8 cellular contexts compared by ENCODE assay signal in the genomic region with DNA sequence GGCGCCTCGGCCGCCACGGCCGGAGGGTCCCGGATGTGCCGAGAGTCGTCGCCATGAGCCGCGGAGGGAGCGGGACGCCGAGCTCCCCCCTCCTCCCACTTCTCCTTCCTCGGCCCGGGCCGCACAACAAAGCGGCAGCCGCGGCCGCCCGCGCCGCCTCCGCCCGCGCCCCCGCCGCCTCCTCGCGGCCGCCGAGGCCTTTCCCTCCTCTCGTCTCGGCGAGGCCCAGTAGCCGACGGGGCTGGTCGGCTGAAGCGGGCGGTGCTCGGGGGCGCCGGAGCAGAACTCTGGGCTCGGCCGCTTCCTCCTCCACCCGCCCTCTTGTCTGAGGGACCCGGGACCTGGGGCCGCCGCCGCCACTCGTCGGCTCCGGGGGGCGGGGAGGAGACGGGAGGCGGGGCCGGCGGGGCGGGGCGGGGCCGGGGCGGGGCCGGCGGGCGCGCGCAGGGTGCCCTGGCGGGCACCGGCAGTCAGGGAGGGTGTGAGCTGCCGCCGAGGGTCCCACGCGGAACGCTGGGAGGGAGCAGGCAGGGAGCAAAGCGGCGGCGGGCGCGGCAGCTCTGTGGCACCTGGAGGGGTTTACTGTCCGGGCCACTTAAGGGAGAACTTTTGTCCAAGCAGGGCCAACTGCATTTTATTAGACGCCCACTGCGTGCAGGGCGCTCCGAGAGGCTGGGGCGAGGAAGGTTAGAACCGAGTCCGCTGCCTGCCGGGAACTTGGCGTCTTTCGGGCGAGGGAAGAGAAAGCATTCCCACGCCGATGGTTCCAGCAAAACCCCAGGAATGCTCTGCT. TPM values are rescaled to one million over a fixed set of nuclear protein-coding genes. Genes with fewer than 3 reads are reported as not detected.
DNase-seq lines count a peak whose midpoint lies in the region; ATAC-seq and TF ChIP-seq lines count a peak whose summit lies in the region.

Gene SMURF2 (minus strand): TSS at position 327 of the 793 bp plus-strand sequence. CDS start 427 bp downstream, outside the sequence.

- H3K9me3 Mint-ChIP-seq in Caco-2 (ENCODE audit: unreplicated experiment): no peaks in the 10 kb centered on the region
- H3K9me3 Mint-ChIP-seq in naive thymus-derived CD4-positive, alpha-beta T cell: no peaks in the 10 kb centered on the region
- H3K9me3 Mint-ChIP-seq in stimulated activated memory B cell treated with anti-CD40 and anti-IgM and Interleukin-4, amounts not matched to agents 10 μg/mL and 1 μg/mL and 100 μg/mL, for 72 hours: no peaks in the 10 kb centered on the region

- CTCF ChIA-PET in Caco-2 (lab: Charles Lee): interaction anchor here (1.4 kb wide), 1 partner anchor 112 kb away, joined by 6 read pairs; no protein-coding TSS in a partner anchor
- CTCF ChIA-PET in naive thymus-derived CD4-positive, alpha-beta T cell (lab: Charles Lee): interaction anchor here (0.5 kb wide), 1 partner anchor 73 kb away, joined by 3 read pairs; no protein-coding TSS in a partner anchor

- peak within 1 kb of the TSS; percentile 95 for H3K27ac Mint-ChIP-seq in Caco-2 (ENCODE audit: unreplicated experiment)
- peak within 1 kb of the TSS; percentile 85 to 96 (median 95) for H3K27ac Mint-ChIP-seq in naive thymus-derived CD4-positive, alpha-beta T cell
- H3K27ac Mint-ChIP-seq in stimulated activated memory B cell treated with anti-CD40 and anti-IgM and Interleukin-4, amounts not matched to agents 10 μg/mL and 1 μg/mL and 100 μg/mL, for 72 hours: peak within 1 kb of the TSS; percentile 85

- peaks cover 20% of the 10 kb centered on the region for H3K36me3 Mint-ChIP-seq in Caco-2 (ENCODE audit: insufficient read depth, unreplicated experiment)
- H3K36me3 Mint-ChIP-seq in naive thymus-derived CD4-positive, alpha-beta T cell: peaks cover 0 to 7% (median 0%) of the 10 kb centered on the region in 5 donors
- no peaks in the 10 kb centered on the region for H3K36me3 Mint-ChIP-seq in stimulated activated memory B cell treated with anti-CD40 and anti-IgM and Interleukin-4, amounts not matched to agents 10 μg/mL and 1 μg/mL and 100 μg/mL, for 72 hours

- peak in 3 of 4 donors; percentile 77 to 95 (median 94) for TF ChIP-seq POLR2A in esophagus squamous epithelium (IDR thresholded peaks at IDR 0.05)

- ATAC-seq in GM19438 (IDR thresholded peaks at IDR 0.05; ENCODE audit: low read depth, unreplicated experiment) (peak; percentile 83), HG03558 (IDR thresholded peaks at IDR 0.05; ENCODE audit: extremely low read depth, unreplicated experiment) (peak; percentile 69)
- ATAC-seq in naive thymus-derived CD4-positive, alpha-beta T cell: peak; percentile 96
- ATAC-seq in stimulated activated memory B cell treated with anti-CD40 and anti-IgM and Interleukin-4, amounts not matched to agents 10 μg/mL and 1 μg/mL and 100 μg/mL, for 72 hours: peak; percentile 96

- no peaks in the 10 kb centered on the region for H3K27me3 Mint-ChIP-seq in Caco-2 (ENCODE audit: insufficient read depth, unreplicated experiment)
- H3K27me3 Mint-ChIP-seq in naive thymus-derived CD4-positive, alpha-beta T cell: no peaks in the 10 kb centered on the region
- H3K27me3 Mint-ChIP-seq in stimulated activated memory B cell treated with anti-CD40 and anti-IgM and Interleukin-4, amounts not matched to agents 10 μg/mL and 1 μg/mL and 100 μg/mL, for 72 hours: no peaks in the 10 kb centered on the region

- H3K36me3 ChIP-seq in Caco-2 (ENCODE audit: control insufficient read depth, insufficient read depth, low read length) (no peaks in the 10 kb centered on the region), esophagus squamous epithelium (no peaks in the 10 kb centered on the region)
- H3K36me3 ChIP-seq in naive thymus-derived CD4-positive, alpha-beta T cell (ENCODE audit: control insufficient read depth in 2 of 3, insufficient read depth in 3 of 3, low read length in 3 of 3): no peaks in the 10 kb centered on the region

- H3K27ac ChIP-seq in esophagus squamous epithelium: peak within 1 kb of the TSS; percentile 87 to 98 (median 95)
- peak within 1 kb of the TSS; percentile 72 for H3K27ac ChIP-seq in naive thymus-derived CD4-positive, alpha-beta T cell (ENCODE audit: low read depth, low read length)

- POLR2A ChIA-PET in Caco-2 (lab: Charles Lee): interaction anchor here (0.6 to 0.7 kb wide), 2 partner anchors 14 to 1489 kb away, joined by 3 read pairs; no protein-coding TSS in a partner anchor
- POLR2A ChIA-PET in naive thymus-derived CD4-positive, alpha-beta T cell (lab: Charles Lee): interaction anchor here (0.6 to 2.7 kb wide), 6 partner anchors 44 to 341 kb away, joined by 3 to 22 read pairs (median 4); partner anchors contain the start of genes CEP95 and DDX5

- peak within 1 kb of the TSS; percentile 88 for H3K4me3 ChIP-seq in Caco-2 (ENCODE audit: low read depth, low read length)
- H3K4me3 ChIP-seq in esophagus squamous epithelium: peak within 1 kb of the TSS; percentile 73 to 97 (median 86)
- peak within 1 kb of the TSS; percentile 77 for H3K4me3 ChIP-seq in naive thymus-derived CD4-positive, alpha-beta T cell (ENCODE audit: low read length)

- TF ChIP-seq CTCF in Caco-2 (IDR thresholded peaks at IDR 0.05; ENCODE audit: insufficient read depth in 1 of 2, low read depth in 1 of 2, low read length in 1 of 2, severe bottlenecking in 1 of 2, unreplicated experiment in 1 of 2) (no peak), esophagus squamous epithelium (IDR thresholded peaks at IDR 0.05) (peak in 2 of 6 experiments; percentile 15 to 18)

- H3K4me1 ChIP-seq in Caco-2 (no peaks in the 10 kb centered on the region), esophagus squamous epithelium (peaks cover 8 to 57% (median 15%) of the 10 kb centered on the region in 3 donors)
- H3K4me1 ChIP-seq in naive thymus-derived CD4-positive, alpha-beta T cell (ENCODE audit: control insufficient read depth in 2 of 2, insufficient read depth in 2 of 2, low read length in 2 of 2): peaks cover 12 to 18% of the 10 kb centered on the region in 2 donors

- no peaks in the 10 kb centered on the region for H3K27me3 ChIP-seq in Caco-2 (replicated peaks; ENCODE audit: control insufficient read depth, insufficient read depth, low read length)
- H3K27me3 ChIP-seq in esophagus squamous epithelium: no peaks in the 10 kb centered on the region
- no peaks in the 10 kb centered on the region for H3K27me3 ChIP-seq in naive thymus-derived CD4-positive, alpha-beta T cell (ENCODE audit: control insufficient read depth in 2 of 2, insufficient read depth in 2 of 2, low read length in 2 of 2)

- peak within 1 kb of the TSS; percentile 97 for H3K4me3 Mint-ChIP-seq in Caco-2 (ENCODE audit: unreplicated experiment)
- H3K4me3 Mint-ChIP-seq in naive thymus-derived CD4-positive, alpha-beta T cell: peak within 1 kb of the TSS; percentile 87 to 99 (median 98)
- H3K4me3 Mint-ChIP-seq in stimulated activated memory B cell treated with anti-CD40 and anti-IgM and Interleukin-4, amounts not matched to agents 10 μg/mL and 1 μg/mL and 100 μg/mL, for 72 hours: peak within 1 kb of the TSS; percentile 97

- no peaks in the 10 kb centered on the region for H3K9me3 ChIP-seq in Caco-2
- no peaks in the 10 kb centered on the region for H3K9me3 ChIP-seq in esophagus squamous epithelium
- no peaks in the 10 kb centered on the region for H3K9me3 ChIP-seq in naive thymus-derived CD4-positive, alpha-beta T cell (ENCODE audit: control insufficient read depth in 2 of 3, low read length in 3 of 3)

- peak; percentile 81 to 86 for DNase-seq in Caco-2
- DNase-seq in OCI-M1 (lab: John Stamatoyannopoulos, UW): peak; percentile 79
- peak; percentile 84 to 86 for DNase-seq in activated T-cell treated with anti-CD3 and anti-CD28 coated beads, Interleukin-2, amount 50 U/mL, for 48 hours
- DNase-seq in esophagus squamous epithelium (lab: John Stamatoyannopoulos, UW): peak; percentile 30
- peak; percentile 72 to 84 (median 80) for DNase-seq in naive thymus-derived CD4-positive, alpha-beta T cell

- no TSS peak for BruUV-seq in Caco-2 (replicated peaks; lab: Mats Ljungman, UMichigan)

- intact Hi-C loops in Caco-2 (cut with micrococcal nuclease; ENCODE audit: unreplicated experiment) (loop anchor here (5.0 kb wide), 1 partner anchor 155 kb away; the partner anchor contains the start of genes CEP95 and DDX5), esophagus squamous epithelium (cut with DNase I) (no loop called here)
- intact Hi-C loops in naive thymus-derived CD4-positive, alpha-beta T cell (cut with micrococcal nuclease): loop anchor here (1.0 to 5.0 kb wide), 11 partner anchors 13 to 820 kb away; partner anchors contain the start of genes CEP95 (in 2 of the 2), DDX5 (in 2 of the 2), GNA13 (in 1 of the 2) and SMARCD2 (in 1 of the 2)

- 0 to 3% methylated on average over 3 to 17 of the region's 94 CpGs for WGBS in esophagus squamous epithelium, 2 donors

- peaks cover 23% of the 10 kb centered on the region for H3K4me1 Mint-ChIP-seq in Caco-2 (ENCODE audit: low read depth, unreplicated experiment)
- peaks cover 28 to 42% (median 34%) of the 10 kb centered on the region in 7 donors for H3K4me1 Mint-ChIP-seq in naive thymus-derived CD4-positive, alpha-beta T cell
- H3K4me1 Mint-ChIP-seq in stimulated activated memory B cell treated with anti-CD40 and anti-IgM and Interleukin-4, amounts not matched to agents 10 μg/mL and 1 μg/mL and 100 μg/mL, for 72 hours: peaks cover 46% of the 10 kb centered on the region

RNA-seq across cellular contexts. Expression of gene SMURF2, which starts in this region (rescaled TPM):
- 23.9 and 26.9 TPM in 2 replicates for total RNA-seq in Caco-2 (2022)
- 10 to 100 TPM in 2 of 4 donors, 1 to 10 TPM in 2; 7.0 to 22.7 (median 13.0) TPM for total RNA-seq in esophagus squamous epithelium
- 10 to 100 TPM; 17.0 to 35.7 (median 32.1) TPM for total RNA-seq in naive thymus-derived CD4-positive, alpha-beta T cell
- polyA plus RNA-seq in naive thymus-derived CD4-positive, alpha-beta T cell: 1 to 10 TPM; 8.8 to 9.6 TPM

Comparison
In these comparisons a context has a peak if more than half of its experiments do, and no peak if none do; other contexts are left out.
1. Peak in every context shown above with its lines: DNase-seq, ATAC-seq, H3K4me3 ChIP-seq and H3K27ac ChIP-seq.
2. DNase-seq: peak in every context shown above with its lines; median percentile 85 in activated T-cell treated with anti-CD3 and anti-CD28 coated beads, Interleukin-2, amount 50 U/mL, for 48 hours; 84 in Caco-2; 80 in naive thymus-derived CD4-positive, alpha-beta T cell; 79 in OCI-M1; 30 in esophagus squamous epithelium.